In the genomic region with DNA sequence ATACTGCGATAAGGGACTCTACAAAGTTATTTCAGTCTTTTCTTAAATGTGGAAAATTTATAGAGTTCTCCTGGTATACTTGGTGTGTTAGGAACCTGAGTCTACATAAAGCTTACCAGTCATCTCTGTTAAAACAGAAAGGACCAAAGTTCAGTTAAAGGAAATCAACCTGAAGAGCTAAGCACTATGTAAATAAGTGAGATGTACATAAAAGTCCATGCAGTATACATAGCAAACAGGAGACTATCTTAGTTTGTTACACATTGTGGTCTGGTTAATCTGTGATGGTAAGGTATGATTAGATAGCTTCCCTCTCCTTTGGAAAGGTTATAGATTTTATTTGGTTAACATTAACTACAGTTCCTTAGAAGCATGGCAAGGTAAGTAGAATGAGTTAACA, we compare ENCODE assay signal across 23 cellular contexts.
"Had no signal": no experiment of that assay in that cellular context is flagged by ENCODE, and none has a peak within 500 bp of the region (broad histone marks: within the 10 kb centered on the region; RNA-seq: fewer than 3 reads in every experiment).

No MANE protein-coding gene starts in this region.

- ATAC-seq: activated CD4-positive, CD25-positive, alpha-beta regulatory T cell treated with anti-CD3 and anti-CD28 coated beads, Interleukin-2, amount 50 U/mL, for 24 hours; activated T-cell treated with anti-CD3 and anti-CD28 coated beads, Interleukin-2, amount 50 U/mL, for 72 hours; heart right ventricle; lower lobe of right lung; natural killer cell; stimulated activated naive CD8-positive, alpha-beta T cell treated with anti-CD3 and anti-CD28 coated beads, Interleukin-15, Interleukin-2, amounts not matched to agents 100 U/mL and 50 U/mL, for 24 hours; T-cell had no signal

- H3K4me3 Mint-ChIP-seq: activated CD4-positive, alpha-beta T cell treated with anti-CD3 and anti-CD28 coated beads, Interleukin-2, amount 10 ng/mL, durations not matched to agents 7 days and 5 days; activated T-cell treated with anti-CD3 and anti-CD28 coated beads, Interleukin-2, amount 50 U/mL, for 72 hours; immature natural killer cell; natural killer cell; T-cell had no signal

- H3K36me3 ChIP-seq: breast epithelium had no signal

- H3K27me3 Mint-ChIP-seq: activated CD4-positive, alpha-beta T cell treated with anti-CD3 and anti-CD28 coated beads, Interleukin-2, amount 10 ng/mL, durations not matched to agents 7 days and 5 days; T-cell had no signal

- H3K9me3 ChIP-seq: ascending aorta, breast epithelium, esophagus squamous epithelium, heart right ventricle, lower lobe of right lung, neutrophil, transverse colon had no signal

- H3K27me3 ChIP-seq: ascending aorta, breast epithelium, esophagus squamous epithelium, heart right ventricle, neutrophil, transverse colon had no signal

- H3K9me3 Mint-ChIP-seq: activated CD4-positive, alpha-beta T cell treated with anti-CD3 and anti-CD28 coated beads, Interleukin-2, amount 10 ng/mL, durations not matched to agents 7 days and 5 days; activated T-cell treated with anti-CD3 and anti-CD28 coated beads, Interleukin-2, amount 50 U/mL, for 72 hours; immature natural killer cell; natural killer cell; T-cell had no signal

- H3K27ac ChIP-seq: ascending aorta, breast epithelium, esophagus squamous epithelium, heart right ventricle, lower lobe of right lung, neutrophil had no signal

- H3K4me3 ChIP-seq: ascending aorta, breast epithelium, esophagus squamous epithelium, heart right ventricle, lower lobe of right lung, transverse colon had no signal

- H3K4me1 ChIP-seq: ascending aorta, breast epithelium, heart right ventricle, lower lobe of right lung had no signal

- DNase-seq: activated CD4-positive, alpha-beta T cell treated with anti-CD3 and anti-CD28 coated beads, Interleukin-2, amount 10 ng/mL, durations not matched to agents 7 days and 5 days; activated CD8-positive, alpha-beta memory T cell treated with anti-CD3 and anti-CD28 coated beads for 24 hours; activated effector memory CD4-positive, alpha-beta T cell treated with anti-CD3 and anti-CD28 coated beads, Interleukin-2, amount 50 U/mL, for 16 hours; activated naive CD4-positive, alpha-beta T cell treated with anti-CD3 and anti-CD28 coated beads, Interleukin-2, amount 50 U/mL, for 16 hours; activated T-cell treated with anti-CD3 and anti-CD28 coated beads, Interleukin-2, amount 50 U/mL, for 72 hours; dermis blood vessel endothelial cell; effector memory CD4-positive, alpha-beta T cell; esophagus squamous epithelium; heart right ventricle; immature natural killer cell; lower lobe of right lung; natural killer cell; stimulated activated CD4-positive, alpha-beta T cell treated with anti-CD3 and anti-CD28 coated beads, Interleukin-12 subunit alpha, Interleukin-12 subunit beta, amount 100 ng/mL, for 4 hours; stimulated activated CD4-positive, alpha-beta T cell treated with anti-CD3 and anti-CD28 coated beads, Interleukin-1b, Interleukin-23, amount 100 ng/mL, for 48 hours; stimulated activated CD8-positive, alpha-beta memory T cell treated with anti-CD3 and anti-CD28 coated beads, Interleukin-4, amount 100 ng/mL, for 48 hours; stimulated activated naive CD8-positive, alpha-beta T cell treated with anti-CD3 and anti-CD28 coated beads, Interleukin-15, Interleukin-2, amounts not matched to agents 100 U/mL and 50 U/mL, for 24 hours; T-cell; T-helper 9 cell; transverse colon had no signal

- H3K27ac Mint-ChIP-seq: activated CD4-positive, alpha-beta T cell treated with anti-CD3 and anti-CD28 coated beads, Interleukin-2, amount 10 ng/mL, durations not matched to agents 7 days and 5 days; natural killer cell; T-cell had no signal
